ENCODE assay signal across 1 cellular context in genomic region chr18:2617974-2618373, GRCh38.
TF ChIP-seq lines count a peak whose summit lies in the region.

No MANE protein-coding gene starts in this region.

TF ChIP-seq in GM12878, 131 proteins besides CTCF, POLR2A, EP300 and RAD21:
- TF ChIP-seq NFYA (IDR thresholded peaks at IDR 0.05; ENCODE audit: borderline replicate concordance, low read depth, low read length): no peak
- 0 out of 2 replicates have a peak, but pooled peaks have one; percentile 5 for TF ChIP-seq RUNX3 (IDR thresholded peaks at IDR 0.05; ENCODE audit: low read length)
